In genomic region chr6:33981861-33982260, GRCh38 we compare ENCODE assay signal across 19 cellular contexts.
"Had no signal": no experiment of that assay in that cellular context is flagged by ENCODE, and none has a peak within 500 bp of the region (broad histone marks: within the 10 kb centered on the region; RNA-seq: fewer than 3 reads in every experiment).

No MANE protein-coding gene starts in this region.

- H3K27ac Mint-ChIP-seq: dendritic cell treated with granulocyte-macrophage colony-stimulating factor and Interleukin-4, amounts not matched to agents 40 ng/mL and 50 ng/mL, for 4 days; effector memory CD8-positive, alpha-beta T cell; naive thymus-derived CD8-positive, alpha-beta T cell; stimulated activated effector memory CD8-positive, alpha-beta T cell treated with anti-CD3 and anti-CD28 coated beads, Interleukin-12 subunit alpha, Interleukin-12 subunit beta, amount 100 ng/mL, for 72 hours; type B pancreatic cell had no signal

- H3K36me3 Mint-ChIP-seq: naive thymus-derived CD8-positive, alpha-beta T cell; stimulated activated effector memory CD8-positive, alpha-beta T cell treated with anti-CD3 and anti-CD28 coated beads, Interleukin-12 subunit alpha, Interleukin-12 subunit beta, amount 100 ng/mL, for 72 hours; type B pancreatic cell had no signal

- H3K4me3 Mint-ChIP-seq: dendritic cell treated with granulocyte-macrophage colony-stimulating factor and Interleukin-4, amounts not matched to agents 40 ng/mL and 50 ng/mL, for 4 days; effector memory CD8-positive, alpha-beta T cell; naive thymus-derived CD8-positive, alpha-beta T cell; stimulated activated effector memory CD8-positive, alpha-beta T cell treated with anti-CD3 and anti-CD28 coated beads, Interleukin-12 subunit alpha, Interleukin-12 subunit beta, amount 100 ng/mL, for 72 hours; type B pancreatic cell had no signal

- H3K9me3 ChIP-seq: esophagus squamous epithelium, gastroesophageal sphincter, ovary, right atrium auricular region, suprapubic skin, thyroid gland had no signal

- FAIRE-seq: urothelium cell line had no signal

- H3K27ac ChIP-seq: esophagus squamous epithelium, gastroesophageal sphincter, ovary, right atrium auricular region, suprapubic skin, thyroid gland had no signal

- H3K4me3 ChIP-seq: esophagus squamous epithelium, gastroesophageal sphincter, ovary, right atrium auricular region, smooth muscle cell, suprapubic skin, thyroid gland had no signal

- H3K27me3 ChIP-seq: ovary, right atrium auricular region, thyroid gland had no signal

- H3K36me3 ChIP-seq: esophagus squamous epithelium, gastroesophageal sphincter, ovary, right atrium auricular region, suprapubic skin, thyroid gland had no signal

- DNase-seq: effector memory CD8-positive, alpha-beta T cell; esophagus squamous epithelium; foreskin fibroblast; glutamatergic neuron; mammary epithelial cell; naive thymus-derived CD8-positive, alpha-beta T cell; ovary; stimulated activated CD4-positive, alpha-beta T cell treated with anti-CD3 and anti-CD28 coated beads, Interleukin-4, amount 100 ng/mL, for 1 hour; stimulated activated CD8-positive, alpha-beta memory T cell treated with anti-CD3 and anti-CD28 coated beads, Interleukin-4, amount 100 ng/mL, for 48 hours; stimulated activated naive CD8-positive, alpha-beta T cell treated with anti-CD3 and anti-CD28 coated beads, Interleukin-15, Interleukin-2, amounts not matched to agents 100 U/mL and 50 U/mL, for 24 hours; thyroid gland had no signal

- ATAC-seq: effector memory CD8-positive, alpha-beta T cell; gastroesophageal sphincter; naive thymus-derived CD8-positive, alpha-beta T cell; stimulated activated effector memory CD8-positive, alpha-beta T cell treated with anti-CD3 and anti-CD28 coated beads, Interleukin-12 subunit alpha, Interleukin-12 subunit beta, amount 100 ng/mL, for 72 hours; stimulated activated naive CD8-positive, alpha-beta T cell treated with anti-CD3 and anti-CD28 coated beads, Interleukin-15, Interleukin-2, amounts not matched to agents 100 U/mL and 50 U/mL, for 24 hours had no signal

- H3K4me1 ChIP-seq: gastroesophageal sphincter, right atrium auricular region, thyroid gland had no signal

- H3K9me3 Mint-ChIP-seq: dendritic cell treated with granulocyte-macrophage colony-stimulating factor and Interleukin-4, amounts not matched to agents 40 ng/mL and 50 ng/mL, for 4 days; effector memory CD8-positive, alpha-beta T cell; naive thymus-derived CD8-positive, alpha-beta T cell; stimulated activated effector memory CD8-positive, alpha-beta T cell treated with anti-CD3 and anti-CD28 coated beads, Interleukin-12 subunit alpha, Interleukin-12 subunit beta, amount 100 ng/mL, for 72 hours had no signal

- H3K4me2 ChIP-seq: smooth muscle cell had no signal
